Comparison of ENCODE assay signal across 9 cellular contexts in genomic region chr10:102919237-102919959, GRCh38. TPM values are rescaled to one million over a fixed set of nuclear protein-coding genes. Genes with fewer than 3 reads are reported as not detected.
DNase-seq lines count a peak whose midpoint lies in the region; TF ChIP-seq lines count a peak whose summit lies in the region.
"Had no signal": no experiment of that assay in that cellular context is flagged by ENCODE, and none has a peak within 500 bp of the region (broad histone marks: within the 10 kb centered on the region; RNA-seq: fewer than 3 reads in every experiment).

No MANE protein-coding gene starts in this region.

- peaks cover 35 to 37% of the 10 kb centered on the region in 2 experiments for H3K4me1 ChIP-seq in neutrophil (ENCODE audit: control insufficient read depth in 1 of 2, insufficient read depth in 1 of 2, low read depth in 1 of 2, low read length in 1 of 2)

- peaks cover 2% of the 10 kb centered on the region for H3K27me3 Mint-ChIP-seq in activated CD4-positive, alpha-beta T cell treated with anti-CD3 and anti-CD28 coated beads, Interleukin-2, amount 10 ng/mL, durations not matched to agents 24 days and 14 days
- H3K27me3 Mint-ChIP-seq in activated CD4-positive, alpha-beta T cell treated with anti-CD3 and anti-CD28 coated beads, Interleukin-2, amount 10 ng/mL, durations not matched to agents 7 days and 5 days, result peaks cover 2% of the 10 kb centered on the region

- DNase-seq in activated CD4-positive, alpha-beta T cell treated with anti-CD3 and anti-CD28 coated beads, Interleukin-2, amount 10 ng/mL, durations not matched to agents 24 days and 14 days, result no peak
- DNase-seq in activated CD4-positive, alpha-beta T cell treated with anti-CD3 and anti-CD28 coated beads for 1 hour, result no peak
- peak; percentile 22 for DNase-seq in activated CD4-positive, alpha-beta T cell treated with anti-CD3 and anti-CD28 coated beads, Interleukin-2, amount 10 ng/mL, durations not matched to agents 7 days and 5 days
- DNase-seq in fibroblast of peridontal ligament (ENCODE audit: extremely low read depth) (peak; percentile 9), foreskin melanocyte (no peak), NCI-H2081 treated with DMSO at 0.1 percent for 48 hours (lab: John Stamatoyannopoulos, UW) (no peak), Kasumi-1 (lab: John Stamatoyannopoulos, UW) (no peak)

- intact Hi-C loops in activated CD4-positive, alpha-beta T cell treated with anti-CD3 and anti-CD28 coated beads, Interleukin-2, amount 10 ng/mL, durations not matched to agents 24 days and 14 days (cut with micrococcal nuclease), result loop anchor here (2.0 to 5.0 kb wide), 4 partner anchors 133 to 573 kb away; partner anchors contain the start of genes ACTR1A, NEURL1, NT5C2 and SUFU

- POLR2A ChIA-PET in activated CD4-positive, alpha-beta T cell treated with anti-CD3 and anti-CD28 coated beads, Interleukin-2, amount 10 ng/mL, durations not matched to agents 7 days and 5 days (lab: Charles Lee), result interaction anchor here (0.5 kb wide), 1 partner anchor 322 kb away, joined by 3 read pairs; no protein-coding TSS in a partner anchor

- peaks cover 7% of the 10 kb centered on the region for H3K36me3 Mint-ChIP-seq in activated CD4-positive, alpha-beta T cell treated with anti-CD3 and anti-CD28 coated beads, Interleukin-2, amount 10 ng/mL, durations not matched to agents 24 days and 14 days (ENCODE audit: low read depth)
- peaks cover 14% of the 10 kb centered on the region for H3K36me3 Mint-ChIP-seq in activated CD4-positive, alpha-beta T cell treated with anti-CD3 and anti-CD28 coated beads, Interleukin-2, amount 10 ng/mL, durations not matched to agents 7 days and 5 days (ENCODE audit: low read depth)

- H3K9me3 ChIP-seq in neutrophil, result no peaks in the 10 kb centered on the region

- peak overlapping the region; percentile 96 for H3K4me3 Mint-ChIP-seq in activated CD4-positive, alpha-beta T cell treated with anti-CD3 and anti-CD28 coated beads, Interleukin-2, amount 10 ng/mL, durations not matched to agents 24 days and 14 days
- peak overlapping the region; percentile 93 for H3K4me3 Mint-ChIP-seq in activated CD4-positive, alpha-beta T cell treated with anti-CD3 and anti-CD28 coated beads, Interleukin-2, amount 10 ng/mL, durations not matched to agents 7 days and 5 days

- peaks cover 38% of the 10 kb centered on the region for H3K27me3 ChIP-seq in neutrophil

- H3K36me3 ChIP-seq in neutrophil, result no peaks in the 10 kb centered on the region

- H3K9me3 Mint-ChIP-seq in activated CD4-positive, alpha-beta T cell treated with anti-CD3 and anti-CD28 coated beads, Interleukin-2, amount 10 ng/mL, durations not matched to agents 24 days and 14 days, result no peaks in the 10 kb centered on the region
- peaks cover 3% of the 10 kb centered on the region for H3K9me3 Mint-ChIP-seq in activated CD4-positive, alpha-beta T cell treated with anti-CD3 and anti-CD28 coated beads, Interleukin-2, amount 10 ng/mL, durations not matched to agents 7 days and 5 days
- H3K9me3 Mint-ChIP-seq: activated naive CD4-positive, alpha-beta T cell treated with anti-CD3 and anti-CD28 coated beads, Interleukin-2, amount 50 U/mL, for 72 hours had no signal

- H3K27ac Mint-ChIP-seq in activated CD4-positive, alpha-beta T cell treated with anti-CD3 and anti-CD28 coated beads, Interleukin-2, amount 10 ng/mL, durations not matched to agents 24 days and 14 days, result peak overlapping the region; percentile 38
- H3K27ac Mint-ChIP-seq in activated CD4-positive, alpha-beta T cell treated with anti-CD3 and anti-CD28 coated beads, Interleukin-2, amount 10 ng/mL, durations not matched to agents 7 days and 5 days, result peak overlapping the region; percentile 42

- peaks cover 50% of the 10 kb centered on the region for H3K4me1 Mint-ChIP-seq in activated CD4-positive, alpha-beta T cell treated with anti-CD3 and anti-CD28 coated beads, Interleukin-2, amount 10 ng/mL, durations not matched to agents 24 days and 14 days
- H3K4me1 Mint-ChIP-seq in activated CD4-positive, alpha-beta T cell treated with anti-CD3 and anti-CD28 coated beads, Interleukin-2, amount 10 ng/mL, durations not matched to agents 7 days and 5 days, result peaks cover 59% of the 10 kb centered on the region

- peak overlapping the region; percentile 82 to 98 for H3K4me3 ChIP-seq in neutrophil (ENCODE audit: low read depth in 1 of 2, low read length in 1 of 2)

- TF ChIP-seq CTCF in neutrophil (IDR thresholded peaks at IDR 0.05), result no peak

- CTCF ChIA-PET in activated CD4-positive, alpha-beta T cell treated with anti-CD3 and anti-CD28 coated beads, Interleukin-2, amount 10 ng/mL, durations not matched to agents 7 days and 5 days (lab: Charles Lee), result interaction anchor here (1.7 to 1.8 kb wide), 2 partner anchors 10 to 206 kb away, joined by 7 to 8 read pairs; partner anchors contain the start of gene ARL3

- no peak overlapping the region for H3K27ac ChIP-seq in neutrophil

RNA-seq across cellular contexts. Expression of gene CNNM2, which starts 1.3 kb away (rescaled TPM):
- total RNA-seq in activated CD4-positive, alpha-beta T cell treated with anti-CD3 and anti-CD28 coated beads, Interleukin-2, amount 10 ng/mL, durations not matched to agents 24 days and 14 days, result 5.6 and 6.7 TPM in 2 replicates
- 1 to 10 TPM; 6.2 to 6.3 TPM for total RNA-seq in activated CD4-positive, alpha-beta T cell treated with anti-CD3 and anti-CD28 coated beads, Interleukin-2, amount 10 ng/mL, durations not matched to agents 7 days and 5 days

RNA-seq across cellular contexts. Expression of gene AS3MT, which starts 50.1 kb away (rescaled TPM):
- total RNA-seq in activated CD4-positive, alpha-beta T cell treated with anti-CD3 and anti-CD28 coated beads, Interleukin-2, amount 10 ng/mL, durations not matched to agents 24 days and 14 days, result 0.57 and 0.79 TPM in 2 replicates
- under 1 TPM; 0.48 to 0.60 TPM for total RNA-seq in activated CD4-positive, alpha-beta T cell treated with anti-CD3 and anti-CD28 coated beads, Interleukin-2, amount 10 ng/mL, durations not matched to agents 7 days and 5 days
- total RNA-seq: activated naive CD4-positive, alpha-beta T cell treated with anti-CD3 and anti-CD28 coated beads, Interleukin-2, amount 50 U/mL, for 72 hours had no signal

Comparison
In these comparisons a context has a peak if more than half of its experiments do, and no peak if none do; other contexts are left out.
1. DNase-seq: peak in activated CD4-positive, alpha-beta T cell treated with anti-CD3 and anti-CD28 coated beads, Interleukin-2, amount 10 ng/mL, durations not matched to agents 7 days and 5 days (single experiment) and fibroblast of peridontal ligament (single experiment); none in activated CD4-positive, alpha-beta T cell treated with anti-CD3 and anti-CD28 coated beads, Interleukin-2, amount 10 ng/mL, durations not matched to agents 24 days and 14 days (single experiment), activated CD4-positive, alpha-beta T cell treated with anti-CD3 and anti-CD28 coated beads for 1 hour (single experiment), foreskin melanocyte (single experiment), NCI-H2081 treated with DMSO at 0.1 percent for 48 hours (single experiment) and Kasumi-1 (0 of 2).